In genomic region chr12:114013601-114014345, GRCh38 we compare ENCODE assay signal across 11 cellular contexts. TPM values are rescaled to one million over a fixed set of nuclear protein-coding genes. Genes with fewer than 3 reads are reported as not detected.
DNase-seq lines count a peak whose midpoint lies in the region; ATAC-seq, FAIRE-seq and TF ChIP-seq lines count a peak whose summit lies in the region.
"Had no signal": no experiment of that assay in that cellular context is flagged by ENCODE, and none has a peak within 500 bp of the region (broad histone marks: within the 10 kb centered on the region; RNA-seq: fewer than 3 reads in every experiment).

No MANE protein-coding gene starts in this region.

- H3K79me2 ChIP-seq in PC-9 (ENCODE audit: low read depth) = no peaks in the 10 kb centered on the region

- no TSS peak for BruUV-seq in PC-9 (replicated peaks; lab: Mats Ljungman, UMichigan)

- peak; percentile 23 for TF ChIP-seq CTCF in D721Med (IDR thresholded peaks at IDR 0.05; ENCODE audit: insufficient read depth, missing control alignments)
- TF ChIP-seq CTCF in PC-9 (conservative IDR thresholded peaks at IDR 0.05) = peak; percentile 38; the same call in 1 of the 2 replicates
- TF ChIP-seq CTCF in upper lobe of left lung (IDR thresholded peaks at IDR 0.05) = no peak
- no peak for TF ChIP-seq CTCF in sigmoid colon (IDR thresholded peaks at IDR 0.05)
- TF ChIP-seq CTCF in brain microvascular endothelial cell (IDR thresholded peaks at IDR 0.05; ENCODE audit: low read depth, low read length, missing control alignments) = no peak

- H3K27ac ChIP-seq in PC-9 = no peak overlapping the region
- no peak overlapping the region for H3K27ac ChIP-seq in iPS DF 6.9 (ENCODE audit: low read length)
- H3K27ac ChIP-seq in upper lobe of left lung = no peak overlapping the region
- H3K27ac ChIP-seq in sigmoid colon = no peak overlapping the region
- H3K27ac ChIP-seq in brain microvascular endothelial cell = no peak overlapping the region

- POLR2A ChIA-PET in PC-9 (lab: Charles Lee; ENCODE audit: unreplicated experiment) = no interaction called here

- DNase-seq in D721Med (ENCODE audit: insufficient read length, low spot score) (no peak), HS-27A (ENCODE audit: low read depth) (peak; percentile 3), PC-9 (no peak), iPS DF 6.9 (ENCODE audit: low read depth, low spot score) (peak; percentile 72), mesenteric fat pad (ENCODE audit: low spot score) (no peak), upper lobe of left lung (no peak), sigmoid colon (no peak), brain microvascular endothelial cell (no peak)
- DNase-seq: left colon; stimulated activated CD4-positive, alpha-beta T cell treated with anti-CD3 and anti-CD28 coated beads, Interleukin-2, amount 100 ng/mL, for 24 hours had no signal

- H3F3A ChIP-seq in PC-9 (ENCODE audit: insufficient read depth, low read depth) = no peaks in the 10 kb centered on the region

- ATAC-seq in upper lobe of left lung (ENCODE audit: low FRiP score in 2 of 2) = no peak
- ATAC-seq: left colon had no signal

- H4K20me1 ChIP-seq in PC-9 (ENCODE audit: insufficient read depth) = no peaks in the 10 kb centered on the region

- H3K36me3 ChIP-seq in PC-9 (ENCODE audit: low read depth) (no peaks in the 10 kb centered on the region), iPS DF 6.9 (ENCODE audit: control insufficient read depth, insufficient read depth, low read length) (no peaks in the 10 kb centered on the region), upper lobe of left lung (no peaks in the 10 kb centered on the region), sigmoid colon (no peaks in the 10 kb centered on the region), brain microvascular endothelial cell (replicated peaks) (no peaks in the 10 kb centered on the region)

- H3K27me3 ChIP-seq in PC-9 (ENCODE audit: insufficient read depth, low read depth) (peaks cover 50% of the 10 kb centered on the region), iPS DF 6.9 (ENCODE audit: control insufficient read depth, insufficient read depth, low read length) (no peaks in the 10 kb centered on the region), upper lobe of left lung (no peaks in the 10 kb centered on the region), sigmoid colon (peaks cover 0 to 21% (median 0%) of the 10 kb centered on the region in 3 donors), brain microvascular endothelial cell (replicated peaks) (no peaks in the 10 kb centered on the region)

- no peak overlapping the region for H3K4me2 ChIP-seq in PC-9

- no peaks in the 10 kb centered on the region for H3K9me2 ChIP-seq in PC-9 (ENCODE audit: insufficient read depth)

- TF ChIP-seq POLR2A in upper lobe of left lung (IDR thresholded peaks at IDR 0.05) = no peak
- no peak for TF ChIP-seq POLR2A in sigmoid colon (IDR thresholded peaks at IDR 0.05)

- no peak for TF ChIP-seq EP300 in upper lobe of left lung (IDR thresholded peaks at IDR 0.05)
- TF ChIP-seq EP300 in sigmoid colon (IDR thresholded peaks at IDR 0.05) = no peak

- H3K4me3 ChIP-seq in PC-9 = no peak overlapping the region
- no peak overlapping the region for H3K4me3 ChIP-seq in iPS DF 6.9 (ENCODE audit: low read length)
- no peak overlapping the region for H3K4me3 ChIP-seq in upper lobe of left lung
- no peak overlapping the region for H3K4me3 ChIP-seq in sigmoid colon
- no peak overlapping the region for H3K4me3 ChIP-seq in brain microvascular endothelial cell (ENCODE audit: low read depth, low read length)

- CTCF ChIA-PET in PC-9 (lab: Charles Lee) = no interaction called here

- in situ Hi-C loops in brain microvascular endothelial cell (cut with HindIII; ENCODE audit: low pct_ligation_motif_present, low sequenced_read_pairs) = no loop called here

- H3K9me3 ChIP-seq in PC-9 (ENCODE audit: insufficient read depth, low read depth) (no peaks in the 10 kb centered on the region), iPS DF 6.9 (ENCODE audit: control insufficient read depth, insufficient read depth, low read length) (no peaks in the 10 kb centered on the region), upper lobe of left lung (no peaks in the 10 kb centered on the region), sigmoid colon (no peaks in the 10 kb centered on the region)

- no peak for FAIRE-seq in D721Med (lab: Jason Lieb, UNC)
- FAIRE-seq: astrocyte had no signal

- no CpG with 5 or more reads among the region's 6 CpGs for WGBS in iPS DF 6.9 (ENCODE audit: insufficient coverage, insufficient read length)
- WGBS in upper lobe of left lung, 2 donors = 47 to 57% methylated on average over 6 of the region's 6 CpGs
- WGBS in sigmoid colon, 2 donors = 36 to 50% methylated on average over 6 of the region's 6 CpGs

- no peak overlapping the region for H2AFZ ChIP-seq in PC-9

- H3K4me1 ChIP-seq in PC-9 (replicated peaks; ENCODE audit: insufficient read depth) (no peaks in the 10 kb centered on the region), iPS DF 6.9 (ENCODE audit: control insufficient read depth, insufficient read depth, low read length) (no peaks in the 10 kb centered on the region), upper lobe of left lung (no peaks in the 10 kb centered on the region), sigmoid colon (peaks cover 0 to 5% (median 0%) of the 10 kb centered on the region in 4 donors)

- intact Hi-C loops in PC-9 (cut with micrococcal nuclease; ENCODE audit: unreplicated experiment) = no loop called here
- intact Hi-C loops in sigmoid colon (cut with DNase I) = no loop called here

RNA-seq across cellular contexts. Expression of gene RBM19, which starts 47.6 kb away (rescaled TPM):
- total RNA-seq in PC-9 (2021) = 23.1 and 23.8 TPM in 2 replicates
- total RNA-seq in mesenteric fat pad = 30.4 TPM
- total RNA-seq in upper lobe of left lung = 100 to 1,000 TPM in 1 of 6 donors, 10 to 100 TPM in 5; 25.5 to 131 (median 39.9) TPM
- 10 to 100 TPM; 22.2 to 42.7 (median 26.2) TPM for total RNA-seq in sigmoid colon
- 10 to 100 TPM in 1 of 3 donors, 1 to 10 TPM in 2; 5.3 to 23.6 (median 5.4) TPM for polyA plus RNA-seq in sigmoid colon

Comparison
In these comparisons a context has a peak if more than half of its experiments do, and no peak if none do; other contexts are left out.
1. DNase-seq: peak in HS-27A (single experiment) and iPS DF 6.9 (single experiment); none in D721Med (single experiment), PC-9 (0 of 2), mesenteric fat pad (single experiment), upper lobe of left lung (0 of 2), sigmoid colon (single experiment) and brain microvascular endothelial cell (single experiment).
2. CTCF ChIP-seq: peak in D721Med (single experiment) and PC-9 (single experiment); none in upper lobe of left lung (0 of 6), sigmoid colon (0 of 4) and brain microvascular endothelial cell (single experiment).